ENCODE assay signal across 16 cellular contexts in the genomic region with DNA sequence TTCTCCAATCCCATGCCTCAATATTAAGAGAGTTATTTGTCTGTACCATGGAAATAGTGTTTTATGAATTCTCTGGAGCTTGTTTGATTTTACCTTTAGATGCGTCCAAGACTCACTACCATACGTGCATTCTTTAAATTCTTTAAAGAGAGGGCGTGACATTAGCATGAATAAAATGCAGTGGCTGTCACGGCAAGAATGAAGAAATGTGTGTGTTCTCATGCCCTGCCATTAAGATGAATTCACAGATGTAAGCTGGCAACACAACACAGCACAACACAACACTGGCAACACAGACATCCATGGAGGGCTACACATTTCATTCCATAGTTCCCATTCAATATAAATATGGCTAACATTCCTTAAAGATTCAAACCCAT.
A peak's percentile ranks its signal among the peaks of the same experiment; 100 is the strongest.
DNase-seq lines count a peak whose midpoint lies in the region; ATAC-seq, FAIRE-seq and TF ChIP-seq lines count a peak whose summit lies in the region.
"Had no signal": no experiment of that assay in that cellular context is flagged by ENCODE, and none has a peak within 500 bp of the region (broad histone marks: within the 10 kb centered on the region; RNA-seq: fewer than 3 reads in every experiment).

No MANE protein-coding gene starts in this region.

- no peak for TF ChIP-seq RAD21 in IMR-90 (IDR thresholded peaks at IDR 0.05; ENCODE audit: low read length)

- DNase-seq in IMR-90 (no peak), astrocyte of the cerebellum (ENCODE audit: low read depth) (peak; percentile 4), keratinocyte (ENCODE audit: low read depth, low spot score) (no peak), smooth muscle cell (lab: John Stamatoyannopoulos, UW; ENCODE audit: unreplicated experiment) (no peak), glutamatergic neuron (no peak), middle frontal gyrus (ENCODE audit: extremely low spot score, low spot score) (no peak)
- DNase-seq: activated CD4-positive, alpha-beta T cell treated with anti-CD3 and anti-CD28 coated beads for 36 hours; activated T-cell treated with anti-CD3 and anti-CD28 coated beads, Interleukin-2, amount 50 U/mL, for 24 hours; amygdala; heart left ventricle; NCI-H2107 had no signal

- 0 out of 2 replicates have a peak, but pooled peaks cover 2% of the 10 kb centered on the region for H3K9me1 ChIP-seq in IMR-90 (ENCODE audit: insufficient read depth, low read length)
- H3K9me1 ChIP-seq in keratinocyte (ENCODE audit: control insufficient read depth, extremely low read depth, insufficient read depth, low read length) = no peaks in the 10 kb centered on the region

- ATAC-seq in IMR-90 (ENCODE audit: low read depth) = peak; percentile 21; the same call in 1 of the 2 replicates
- no peak for ATAC-seq in GM21526 (IDR thresholded peaks at IDR 0.05; ENCODE audit: low FRiP score, unreplicated experiment)
- ATAC-seq: activated CD4-positive, alpha-beta T cell treated with anti-CD3 and anti-CD28 coated beads for 36 hours; heart left ventricle had no signal

- H3K4me3 Mint-ChIP-seq in glutamatergic neuron (ENCODE audit: unreplicated experiment) = no peak overlapping the region
- H3K4me3 Mint-ChIP-seq: activated CD4-positive, alpha-beta T cell treated with anti-CD3 and anti-CD28 coated beads for 36 hours; activated T-cell treated with anti-CD3 and anti-CD28 coated beads, Interleukin-2, amount 50 U/mL, for 24 hours; T-helper 1 cell treated with Interleukin-12 subunit alpha and Interleukin-12 subunit beta and Interleukin-4 antibody, amounts not matched to agents 30 μg/mL and 1 μg/mL, for 36 hours had no signal

- H4K20me1 ChIP-seq in IMR-90 (ENCODE audit: insufficient read depth, low read length) = no peaks in the 10 kb centered on the region
- H4K20me1 ChIP-seq in keratinocyte (ENCODE audit: control insufficient read depth, extremely low read depth, insufficient read depth, low read length) = no peaks in the 10 kb centered on the region
- H4K20me1 ChIP-seq in smooth muscle cell (ENCODE audit: low read depth) = no peaks in the 10 kb centered on the region

- no peak overlapping the region for H3K4ac ChIP-seq in IMR-90 (ENCODE audit: low read depth, low read length)

- no peak overlapping the region for H2BK120ac ChIP-seq in IMR-90 (ENCODE audit: low read depth, low read length)

- POLR2A ChIA-PET in IMR-90 (lab: Charles Lee; ENCODE audit: unreplicated experiment) = no interaction called here

- H3K4me2 ChIP-seq in IMR-90 (ENCODE audit: low read depth, low read length) (peak overlapping the region; percentile 13; the same call in 1 of the 2 replicates), keratinocyte (ENCODE audit: control insufficient read depth, extremely low read depth, insufficient read depth, low read depth, low read length) (peak overlapping the region; percentile 70), smooth muscle cell (peak overlapping the region; percentile 54)

- no peaks in the 10 kb centered on the region for H3K9me3 ChIP-seq in IMR-90 (ENCODE audit: control insufficient read depth, insufficient read depth, low read length)
- H3K9me3 ChIP-seq in keratinocyte (ENCODE audit: control insufficient read depth, low read depth, low read length) = no peaks in the 10 kb centered on the region
- H3K9me3 ChIP-seq in smooth muscle cell (replicated peaks; ENCODE audit: low read depth) = no peaks in the 10 kb centered on the region
- H3K9me3 ChIP-seq: heart left ventricle, neutrophil, suprapubic skin had no signal

- H3K56ac ChIP-seq in IMR-90 (ENCODE audit: extremely low read depth, insufficient read depth, low read length) = no peak overlapping the region

- no peak overlapping the region for H3K14ac ChIP-seq in IMR-90 (replicated peaks; ENCODE audit: low read depth, low read length)

- intact Hi-C loops in IMR-90 (cut with micrococcal nuclease) = no loop called here

- no peak overlapping the region for H3K27ac Mint-ChIP-seq in glutamatergic neuron (ENCODE audit: unreplicated experiment)
- H3K27ac Mint-ChIP-seq: activated CD4-positive, alpha-beta T cell treated with anti-CD3 and anti-CD28 coated beads for 36 hours; activated T-cell treated with anti-CD3 and anti-CD28 coated beads, Interleukin-2, amount 50 U/mL, for 24 hours; T-helper 1 cell treated with Interleukin-12 subunit alpha and Interleukin-12 subunit beta and Interleukin-4 antibody, amounts not matched to agents 30 μg/mL and 1 μg/mL, for 36 hours had no signal

- TF ChIP-seq CTCF in IMR-90 (conservative IDR thresholded peaks at IDR 0.05; ENCODE audit: low read depth, low read length) (no peak), astrocyte of the cerebellum (IDR thresholded peaks at IDR 0.05; ENCODE audit: low read depth, low read length, missing control alignments) (no peak), keratinocyte (optimal IDR thresholded peaks at IDR 0.05 in 1 of 3, IDR thresholded peaks at IDR 0.05 in 1 of 3, conservative IDR thresholded peaks at IDR 0.05 in 1 of 3; ENCODE audit: extremely low read depth in 1 of 3, insufficient read depth in 2 of 3, low read length in 3 of 3) (no peak), smooth muscle cell (IDR thresholded peaks at IDR 0.05; ENCODE audit: borderline replicate concordance, insufficient read depth, poor library complexity, severe bottlenecking) (no peak), glutamatergic neuron (IDR thresholded peaks at IDR 0.05; ENCODE audit: partially characterized antibody, unreplicated experiment) (no peak)

- H3F3A ChIP-seq in smooth muscle cell (ENCODE audit: low read depth) = peaks cover 14% of the 10 kb centered on the region

- H3K9ac ChIP-seq in IMR-90 (ENCODE audit: low read depth, low read length) = no peak overlapping the region
- H3K9ac ChIP-seq in keratinocyte (ENCODE audit: control insufficient read depth, extremely low read depth, insufficient read depth, low read length) = no peak overlapping the region
- no peak overlapping the region for H3K9ac ChIP-seq in smooth muscle cell (ENCODE audit: low read depth)

- no peak overlapping the region for H2BK20ac ChIP-seq in IMR-90 (ENCODE audit: low read depth, low read length)

- no CpG with 5 or more reads among the region's 4 CpGs for WGBS in IMR-90 (ENCODE audit: extremely low coverage in 2 of 2, insufficient read length in 1 of 2), 2 experiments
- 21% methylated on average over 4 of the region's 4 CpGs for WGBS in smooth muscle cell (ENCODE audit: low lambda C conversion rate)

- no peak overlapping the region for H2BK15ac ChIP-seq in IMR-90 (ENCODE audit: low read depth, low read length)

- H3K27me3 Mint-ChIP-seq in glutamatergic neuron (ENCODE audit: unreplicated experiment) = no peaks in the 10 kb centered on the region

- H3K36me3 ChIP-seq in IMR-90 (ENCODE audit: control insufficient read depth, insufficient read depth, low read length) (no peaks in the 10 kb centered on the region), keratinocyte (ENCODE audit: control insufficient read depth in 2 of 2, extremely low read depth in 1 of 2, insufficient read depth in 2 of 2, low read length in 2 of 2) (no peaks in the 10 kb centered on the region), smooth muscle cell (ENCODE audit: low read depth) (no peaks in the 10 kb centered on the region)
- H3K36me3 ChIP-seq: heart left ventricle, neutrophil, suprapubic skin had no signal

- H3K79me2 ChIP-seq in keratinocyte (ENCODE audit: control insufficient read depth, insufficient read depth, low read length) (no peaks in the 10 kb centered on the region), smooth muscle cell (ENCODE audit: low read depth) (no peaks in the 10 kb centered on the region)

- H2AFZ ChIP-seq in IMR-90 (replicated peaks; ENCODE audit: low read length, poor library complexity) = no peak overlapping the region
- peak overlapping the region; percentile 57 for H2AFZ ChIP-seq in keratinocyte (ENCODE audit: control insufficient read depth, low read length)
- H2AFZ ChIP-seq in smooth muscle cell (ENCODE audit: low read depth) = no peak overlapping the region

- dilution Hi-C loops in IMR-90 (cut with HindIII; ENCODE audit: low sequenced_read_pairs, unreplicated experiment) = no loop called here
- dilution Hi-C loops in keratinocyte (cut with MboI; ENCODE audit: extremely low pct_ligation_motif_present, low sequenced_read_pairs) = no loop called here

- H3K79me1 ChIP-seq in IMR-90 (ENCODE audit: low read depth in 1 of 2, low read length in 2 of 2) = no peaks in the 10 kb centered on the region

- no peak overlapping the region for H4K91ac ChIP-seq in IMR-90 (ENCODE audit: insufficient read depth, low read depth, low read length)

- in situ Hi-C loops in IMR-90 (cut with MboI; ENCODE audit: low sequenced_read_pairs) = no loop called here
- in situ Hi-C loops in astrocyte of the cerebellum (cut with HindIII; ENCODE audit: low sequenced_read_pairs) = no loop called here

- H4K5ac ChIP-seq in IMR-90 (ENCODE audit: low read depth, low read length) = no peak overlapping the region

- peak; percentile 43 for FAIRE-seq in keratinocyte (lab: Jason Lieb, UNC)
- FAIRE-seq: endometrium had no signal

- H3K4me3 ChIP-seq in IMR-90 (ENCODE audit: insufficient read depth, low read depth, low read length) (no peak overlapping the region), astrocyte of the cerebellum (ENCODE audit: low read depth, low read length) (no peak overlapping the region), keratinocyte (ENCODE audit: control insufficient read depth in 2 of 3, extremely low read depth in 1 of 3, insufficient read depth in 2 of 3, low read depth in 1 of 3, low read length in 3 of 3) (no peak overlapping the region), smooth muscle cell (no peak overlapping the region)
- H3K4me3 ChIP-seq: heart left ventricle, suprapubic skin had no signal

- TF ChIP-seq POLR2A in IMR-90 (IDR thresholded peaks at IDR 0.05; ENCODE audit: low read depth, low read length) = no peak

- H4K8ac ChIP-seq in IMR-90 (ENCODE audit: low read depth in 2 of 2, low read length in 2 of 2) = no peak overlapping the region

- H3K27ac ChIP-seq in IMR-90 (ENCODE audit: insufficient read depth, low read length) (no peak overlapping the region), keratinocyte (ENCODE audit: control insufficient read depth, insufficient read depth, low read length) (no peak overlapping the region), smooth muscle cell (ENCODE audit: low read depth) (peak overlapping the region; percentile 67)
- H3K27ac ChIP-seq: heart left ventricle, neutrophil, suprapubic skin had no signal

- H3K18ac ChIP-seq in IMR-90 (ENCODE audit: low read depth, low read length) = peak overlapping the region; percentile 64

- peaks cover 7% of the 10 kb centered on the region for H3K4me1 ChIP-seq in IMR-90 (ENCODE audit: control insufficient read depth, insufficient read depth, low read length)
- H3K4me1 ChIP-seq in keratinocyte (ENCODE audit: control insufficient read depth, extremely low read depth, insufficient read depth, low read length) = peaks cover 18% of the 10 kb centered on the region
- peaks cover 24% of the 10 kb centered on the region for H3K4me1 ChIP-seq in smooth muscle cell (ENCODE audit: low read depth)

- H3K36me3 Mint-ChIP-seq in glutamatergic neuron (ENCODE audit: unreplicated experiment) = no peaks in the 10 kb centered on the region

- no peaks in the 10 kb centered on the region for H3K4me1 Mint-ChIP-seq in glutamatergic neuron (ENCODE audit: low read depth, unreplicated experiment)

- CTCF ChIA-PET in IMR-90 (lab: Yijun Ruan, JAX) = no interaction called here

- BruUV-seq in IMR-90 (replicated peaks; lab: Mats Ljungman, UMichigan) = no TSS peak

- H2BK5ac ChIP-seq in IMR-90 (ENCODE audit: low read depth, low read length, poor library complexity, severe bottlenecking) = no peak overlapping the region

- H3K9me3 Mint-ChIP-seq in glutamatergic neuron (ENCODE audit: unreplicated experiment) = peaks cover 2% of the 10 kb centered on the region

- H3K23ac ChIP-seq in IMR-90 (ENCODE audit: low read depth, low read length) = no peak overlapping the region

- H3K27me3 ChIP-seq in IMR-90 (ENCODE audit: control insufficient read depth, insufficient read depth, low read length) (no peaks in the 10 kb centered on the region; the same call in 1 of the 2 replicates), keratinocyte (ENCODE audit: control insufficient read depth, extremely low read depth, insufficient read depth, low read length) (no peaks in the 10 kb centered on the region), smooth muscle cell (ENCODE audit: low read depth) (no peaks in the 10 kb centered on the region)
- H3K27me3 ChIP-seq: heart left ventricle, neutrophil, suprapubic skin had no signal

- no peak overlapping the region for H2AK5ac ChIP-seq in IMR-90 (ENCODE audit: low read depth, low read length)

- H2AK9ac ChIP-seq in IMR-90 (replicated peaks; ENCODE audit: low read depth, low read length, poor library complexity) = no peak overlapping the region

Comparison
In these comparisons a context has a peak if more than half of its experiments do, and no peak if none do; other contexts are left out.
1. H3K4me2 ChIP-seq: peak in every context shown above with its lines; median percentile 70 in keratinocyte; 54 in smooth muscle cell; 13 in IMR-90.